1 cellular context compared by ENCODE assay signal in genomic region chr15:88465633-88466219, GRCh38.
TF ChIP-seq lines count a peak whose summit lies in the region.

No MANE protein-coding gene starts in this region.

TF ChIP-seq in HepG2, 621 proteins besides CTCF, POLR2A, EP300 and RAD21 (continued from another document and continues in another):
- TF ChIP-seq ZNF784 (CRISPR knock-in tag; IDR thresholded peaks at IDR 0.05; ENCODE audit: borderline replicate concordance) (no peak), ZNF549 (CRISPR knock-in tag; IDR thresholded peaks at IDR 0.05) (no peak), JARID2 (CRISPR knock-in tag; IDR thresholded peaks at IDR 0.05; ENCODE audit: insufficient replicate concordance) (no peak), ZNF605 (CRISPR knock-in tag; IDR thresholded peaks at IDR 0.05) (no peak), ZBTB25 (CRISPR knock-in tag; IDR thresholded peaks at IDR 0.05) (0 out of 2 replicates have a peak, but pooled peaks have one; percentile 62), ZBTB43 (CRISPR knock-in tag; conservative IDR thresholded peaks at IDR 0.05) (peak; percentile 57; the same call in 1 of the 2 replicates), THAP11 (CRISPR knock-in tag; IDR thresholded peaks at IDR 0.05) (peak; percentile 69), TCF12 (IDR thresholded peaks at IDR 0.05) (no peak), TCF12 (CRISPR knock-in tag; IDR thresholded peaks at IDR 0.05) (no peak; the same call in 1 of the 2 replicates), ZNF296 (CRISPR knock-in tag; conservative IDR thresholded peaks at IDR 0.05) (no peak), KIAA2018 (CRISPR knock-in tag; IDR thresholded peaks at IDR 0.05; ENCODE audit: borderline replicate concordance) (no peak), MAFK (conservative IDR thresholded peaks at IDR 0.05 in 1 of 2, IDR thresholded peaks at IDR 0.05 in 1 of 2; ENCODE audit: low read length in 2 of 2) (peak; percentile 81 to 89), NFE2L2 (IDR thresholded peaks at IDR 0.05; ENCODE audit: low read length) (no peak; the same call in 1 of the 2 replicates), EZH2 (conservative IDR thresholded peaks at IDR 0.05; ENCODE audit: low read depth, low read length) (no peak), ZNF121 (CRISPR knock-in tag; IDR thresholded peaks at IDR 0.05) (no peak), IRF1 (CRISPR knock-in tag; IDR thresholded peaks at IDR 0.05; ENCODE audit: low read depth) (no peak), PITX1 (CRISPR knock-in tag; IDR thresholded peaks at IDR 0.05) (peak; percentile 61; the same call in 1 of the 2 replicates), SALL1 (CRISPR knock-in tag; IDR thresholded peaks at IDR 0.05) (peak; percentile 81), ZIK1 (CRISPR knock-in tag; IDR thresholded peaks at IDR 0.05; ENCODE audit: borderline replicate concordance, low read depth) (no peak), KDM5B (CRISPR knock-in tag; IDR thresholded peaks at IDR 0.05; ENCODE audit: borderline replicate concordance) (no peak), DDIT3 (CRISPR knock-in tag; IDR thresholded peaks at IDR 0.05) (no peak), ATAD3A (CRISPR knock-in tag; IDR thresholded peaks at IDR 0.05) (no peak), ZNF574 (CRISPR knock-in tag; IDR thresholded peaks at IDR 0.05) (peak; percentile 50; the same call in 1 of the 2 replicates), DNMT1 (CRISPR knock-in tag; IDR thresholded peaks at IDR 0.05) (no peak), HNF4G (IDR thresholded peaks at IDR 0.05; ENCODE audit: borderline replicate concordance, low read depth, low read length) (peak; percentile 92), HNF4G (CRISPR knock-in tag; IDR thresholded peaks at IDR 0.05; ENCODE audit: borderline replicate concordance, low read depth) (peak; percentile 64; the same call in 1 of the 2 replicates), PHF5A (CRISPR knock-in tag; IDR thresholded peaks at IDR 0.05; ENCODE audit: low read depth, unreplicated experiment) (no peak), PTBP1 (IDR thresholded peaks at IDR 0.05; ENCODE audit: low read depth, low read length, poor library complexity, severe bottlenecking) (no peak), ZNF138 (CRISPR knock-in tag; IDR thresholded peaks at IDR 0.05; ENCODE audit: low read depth) (no peak), SOX13 (IDR thresholded peaks at IDR 0.05) (peak; percentile 74), SOX13 (CRISPR knock-in tag; conservative IDR thresholded peaks at IDR 0.05 in 1 of 2, IDR thresholded peaks at IDR 0.05 in 1 of 2) (peak in 1 of 2 experiments; percentile 87; a peak in 2 of 4 replicates), ASH2L (IDR thresholded peaks at IDR 0.05; ENCODE audit: insufficient read length, low read depth, low read length) (peak; percentile 60), E2F5 (CRISPR knock-in tag; conservative IDR thresholded peaks at IDR 0.05) (no peak), RFX5 (IDR thresholded peaks at IDR 0.05; ENCODE audit: low read depth, low read length) (no peak), BATF2 (CRISPR knock-in tag; IDR thresholded peaks at IDR 0.05) (no peak), ZNF446 (CRISPR knock-in tag; IDR thresholded peaks at IDR 0.05) (no peak)
